ENCODE assay signal across 21 cellular contexts in the genomic region with DNA sequence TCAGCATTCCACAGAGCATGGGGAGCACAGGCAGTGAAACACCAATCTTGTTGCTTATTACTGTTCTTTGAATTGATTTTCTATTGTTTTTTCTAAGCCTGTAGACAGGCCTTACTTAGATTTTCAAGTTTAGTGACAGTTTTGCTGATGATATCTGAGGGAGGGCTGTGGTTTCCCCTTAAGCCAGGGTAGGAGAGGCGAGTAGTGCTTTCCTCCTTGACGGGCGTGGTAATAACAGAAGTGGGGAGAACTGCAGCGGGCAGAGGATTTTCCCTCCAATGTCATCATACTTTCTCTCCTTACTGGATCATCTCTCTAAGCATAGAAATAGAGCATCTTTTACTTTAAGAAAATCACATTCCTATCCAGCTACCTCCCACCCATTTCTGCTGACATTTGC.
"Had no signal": no experiment of that assay in that cellular context is flagged by ENCODE, and none has a peak within 500 bp of the region (broad histone marks: within the 10 kb centered on the region; RNA-seq: fewer than 3 reads in every experiment).

No MANE protein-coding gene starts in this region.

- ATAC-seq: activated naive CD4-positive, alpha-beta T cell treated with anti-CD3 and anti-CD28 coated beads, Interleukin-2, amount 50 U/mL, for 72 hours; lower lobe of right lung had no signal

- H3K9me3 ChIP-seq: lower lobe of right lung, sigmoid colon, spleen, upper lobe of left lung had no signal

- DNase-seq: activated CD4-positive, alpha-beta T cell treated with anti-CD3 and anti-CD28 coated beads, Interleukin-2, amount 50 U/mL, for 1 hour; activated CD4-positive, CD25-positive, alpha-beta regulatory T cell; activated CD8-positive, alpha-beta memory T cell treated with anti-CD3 and anti-CD28 coated beads for 24 hours; activated CD8-positive, alpha-beta memory T cell treated with anti-CD3 and anti-CD28 coated beads, Interleukin-2, amount 50 U/mL, for 48 hours; activated effector memory CD4-positive, alpha-beta T cell treated with anti-CD3 and anti-CD28 coated beads, Interleukin-2, amount 50 U/mL, for 16 hours; activated T-cell treated with anti-CD3 and anti-CD28 coated beads, Interleukin-2, amount 50 U/mL, for 48 hours; dermis blood vessel endothelial cell; effector memory CD4-positive, alpha-beta T cell; foreskin keratinocyte; glutamatergic neuron; hypothalamus; lower lobe of right lung; nephron progenitor cell; nucleus accumbens; sigmoid colon; spleen; T-helper 1 cell; T1000; upper lobe of left lung had no signal

- H3K36me3 ChIP-seq: cardiac muscle cell, lower lobe of right lung, sigmoid colon, spleen, upper lobe of left lung had no signal

- H3K4me3 ChIP-seq: cardiac muscle cell, lower lobe of right lung, sigmoid colon, spleen, upper lobe of left lung had no signal

- H3K27me3 ChIP-seq: cardiac muscle cell, foreskin keratinocyte, sigmoid colon, spleen, upper lobe of left lung had no signal

- H3K27ac ChIP-seq: cardiac muscle cell, foreskin keratinocyte, lower lobe of right lung, sigmoid colon, spleen, upper lobe of left lung had no signal

- H3K4me1 ChIP-seq: lower lobe of right lung, sigmoid colon, spleen, upper lobe of left lung had no signal
